ENCODE assay signal across 4 cellular contexts in genomic region chr9:69050936-69051335, GRCh38. TPM values are rescaled to one million over a fixed set of nuclear protein-coding genes. Genes with fewer than 3 reads are reported as not detected.
"Had no signal": no experiment of that assay in that cellular context is flagged by ENCODE, and none has a peak within 500 bp of the region (broad histone marks: within the 10 kb centered on the region; RNA-seq: fewer than 3 reads in every experiment).

No MANE protein-coding gene starts in this region.

RNA-seq across cellular contexts. Expression of gene PRKACG, which starts 37.0 kb away (rescaled TPM):
- total RNA-seq: LHCN-M2, M059J, MCF 10A, NCI-H460 had no signal
